Comparison of ENCODE assay signal across 20 cellular contexts in the genomic region with DNA sequence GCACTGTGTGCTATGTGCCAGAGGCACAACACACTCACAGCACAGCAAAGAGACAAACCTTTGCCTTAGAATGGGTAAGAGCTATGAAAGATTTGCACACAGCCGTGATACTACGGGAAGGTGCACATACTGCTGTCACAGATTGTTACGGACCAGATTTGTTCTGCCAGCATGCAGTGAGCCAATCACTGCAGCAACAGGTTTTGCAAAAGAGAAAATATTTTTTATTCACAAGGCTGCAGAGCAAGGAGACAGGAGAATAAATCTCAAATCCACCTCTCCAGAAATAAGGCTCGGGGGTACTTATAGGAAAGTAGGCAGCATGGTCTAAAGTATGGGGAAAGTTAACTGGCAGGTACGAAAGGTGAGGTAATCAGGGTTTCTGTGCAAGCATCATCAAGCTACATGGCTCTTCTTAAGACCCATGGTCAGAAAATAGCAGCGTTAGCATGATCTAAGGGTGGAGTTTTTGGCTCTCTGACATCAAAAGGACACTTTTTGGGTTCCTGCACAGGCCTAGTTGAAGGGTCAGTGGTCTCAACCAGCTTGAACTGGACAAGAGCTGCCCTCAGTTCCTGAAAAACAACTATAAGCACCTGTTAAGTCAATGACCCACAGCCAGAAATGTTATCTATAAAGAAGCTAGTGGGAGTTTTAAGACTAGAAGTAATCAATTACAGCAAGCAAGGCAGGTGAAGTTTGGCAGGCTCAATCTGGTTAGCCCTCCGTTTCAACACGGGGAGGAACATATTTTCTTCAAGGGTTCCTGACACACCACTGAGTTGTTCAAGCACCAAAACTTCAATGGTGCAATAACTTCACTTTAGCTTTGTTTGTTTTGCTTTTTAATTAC.
DNase-seq lines count a peak whose midpoint lies in the region; ATAC-seq and TF ChIP-seq lines count a peak whose summit lies in the region.
"Had no signal": no experiment of that assay in that cellular context is flagged by ENCODE, and none has a peak within 500 bp of the region (broad histone marks: within the 10 kb centered on the region; RNA-seq: fewer than 3 reads in every experiment).

No MANE protein-coding gene starts in this region.

- ATAC-seq in lower lobe of right lung = peak; percentile 79 to 88
- ATAC-seq in upper lobe of right lung = peak; percentile 72
- ATAC-seq in HG02678 (IDR thresholded peaks at IDR 0.05; ENCODE audit: unreplicated experiment) = no peak
- ATAC-seq in HG03565 (IDR thresholded peaks at IDR 0.05; ENCODE audit: unreplicated experiment) = no peak
- ATAC-seq: CD8-positive, alpha-beta T cell; GM12878 had no signal

- no peak overlapping the region for H2AFZ ChIP-seq in mammary epithelial cell (ENCODE audit: low read depth, low read length)
- H2AFZ ChIP-seq: GM23248 had no signal

- H3K27me3 Mint-ChIP-seq in MCF 10A (ENCODE audit: insufficient read depth, unreplicated experiment) = no peaks in the 10 kb centered on the region

- H3K4me3 Mint-ChIP-seq in MCF 10A (ENCODE audit: unreplicated experiment) = no peak overlapping the region
- H3K4me3 Mint-ChIP-seq: B cell; CD4-positive, CD25-positive, alpha-beta regulatory T cell; CD8-positive, alpha-beta T cell had no signal

- 96% methylated on average over 8 of the region's 8 CpGs for WGBS in mammary epithelial cell (ENCODE audit: low coverage, missing lambda C conversion rate)

- H3K27ac Mint-ChIP-seq in MCF 10A (ENCODE audit: low read depth, unreplicated experiment) = no peak overlapping the region
- H3K27ac Mint-ChIP-seq: B cell; CD4-positive, CD25-positive, alpha-beta regulatory T cell; CD8-positive, alpha-beta T cell had no signal

- TF ChIP-seq CTCF in MCF 10A (IDR thresholded peaks at IDR 0.05; ENCODE audit: unreplicated experiment) (no peak), mammary epithelial cell (conservative IDR thresholded peaks at IDR 0.05 in 1 of 2, IDR thresholded peaks at IDR 0.05 in 1 of 2; ENCODE audit: extremely low read depth in 1 of 2, insufficient read depth in 1 of 2, low read depth in 1 of 2, low read length in 2 of 2) (no peak), lower lobe of right lung (IDR thresholded peaks at IDR 0.05) (no peak), upper lobe of right lung (IDR thresholded peaks at IDR 0.05) (no peak)

- no peaks in the 10 kb centered on the region for H3K36me3 ChIP-seq in mammary epithelial cell (ENCODE audit: insufficient read depth, low read length)
- H3K36me3 ChIP-seq in lower lobe of right lung = no peaks in the 10 kb centered on the region
- H3K36me3 ChIP-seq in upper lobe of right lung = no peaks in the 10 kb centered on the region
- H3K36me3 ChIP-seq: BLaER1 had no signal

- peaks cover 6% of the 10 kb centered on the region for H3K79me2 ChIP-seq in mammary epithelial cell (ENCODE audit: insufficient read depth, low read length)

- peaks cover 15% of the 10 kb centered on the region for H3K9me3 Mint-ChIP-seq in MCF 10A (ENCODE audit: unreplicated experiment)

- POLR2A ChIA-PET in MCF 10A (lab: Yijun Ruan, JAX) = interaction anchor here (0.6 to 1.2 kb wide), 4 partner anchors 18 to 679 kb away, joined by 3 to 4 read pairs (median 3); no protein-coding TSS in a partner anchor

- H3K4me1 ChIP-seq in mammary epithelial cell (ENCODE audit: insufficient read depth, low read length) (no peaks in the 10 kb centered on the region), lower lobe of right lung (peaks cover 6% of the 10 kb centered on the region), upper lobe of right lung (peaks cover 4% of the 10 kb centered on the region)
- H3K4me1 ChIP-seq: BLaER1, Caco-2 had no signal

- peaks cover 5% of the 10 kb centered on the region for H3K4me1 Mint-ChIP-seq in MCF 10A (ENCODE audit: insufficient read depth, unreplicated experiment)
- H3K4me1 Mint-ChIP-seq: B cell; CD4-positive, CD25-positive, alpha-beta regulatory T cell had no signal

- intact Hi-C loops in MCF 10A (cut with micrococcal nuclease) = no loop called here
- intact Hi-C loops in mammary epithelial cell (cut with micrococcal nuclease) = no loop called here
- intact Hi-C loops in lower lobe of right lung (cut with DNase I) = no loop called here
- intact Hi-C loops in upper lobe of right lung (cut with DNase I) = no loop called here

- BruUV-seq in MCF 10A (replicated peaks; lab: Mats Ljungman, UMichigan) (no TSS peak), mammary epithelial cell (replicated peaks; lab: Mats Ljungman, UMichigan) (no TSS peak)

- dilution Hi-C loops in mammary epithelial cell (cut with HindIII; ENCODE audit: low sequenced_read_pairs) = no loop called here

- H3K36me3 Mint-ChIP-seq in MCF 10A (ENCODE audit: insufficient read depth, unreplicated experiment) = peaks cover 5% of the 10 kb centered on the region
- H3K36me3 Mint-ChIP-seq: CD4-positive, CD25-positive, alpha-beta regulatory T cell; CD8-positive, alpha-beta T cell had no signal

- in situ Hi-C loops in mammary epithelial cell (cut with MboI; ENCODE audit: low sequenced_read_pairs in 2 of 2) = no loop called here

- no peak overlapping the region for H3K27ac ChIP-seq in mammary epithelial cell (ENCODE audit: insufficient read depth, low read depth, low read length)
- no peak overlapping the region for H3K27ac ChIP-seq in lower lobe of right lung
- peak overlapping the region; percentile 33 for H3K27ac ChIP-seq in upper lobe of right lung
- H3K27ac ChIP-seq: 22Rv1, BLaER1, C4-2B, GM23248 had no signal

- H3K9ac ChIP-seq in mammary epithelial cell (ENCODE audit: insufficient read depth, low read length) = no peak overlapping the region
- H3K9ac ChIP-seq: BLaER1, GM23248 had no signal

- no peak overlapping the region for H3K4me2 ChIP-seq in mammary epithelial cell (ENCODE audit: insufficient read depth, low read depth, low read length)
- H3K4me2 ChIP-seq: BLaER1 had no signal

- H3K9me3 ChIP-seq in mammary epithelial cell (replicated peaks; ENCODE audit: insufficient read depth, low read length) (no peaks in the 10 kb centered on the region), lower lobe of right lung (peaks cover 6% of the 10 kb centered on the region), upper lobe of right lung (no peaks in the 10 kb centered on the region)
- H3K9me3 ChIP-seq: BLaER1 had no signal

- H3K4me3 ChIP-seq in mammary epithelial cell (replicated peaks in 1 of 3; ENCODE audit: insufficient read depth in 1 of 3, low read depth in 2 of 3, low read length in 3 of 3) (no peak overlapping the region), lower lobe of right lung (no peak overlapping the region), upper lobe of right lung (no peak overlapping the region)
- H3K4me3 ChIP-seq: BLaER1, GM12878, GM23248 had no signal

- CTCF ChIA-PET in MCF 10A (lab: Yijun Ruan, JAX) (interaction anchor here (0.6 to 1.9 kb wide), 10 partner anchors 14 to 701 kb away, joined by 3 to 8 read pairs (median 3); no protein-coding TSS in a partner anchor), mammary epithelial cell (lab: Charles Lee; ENCODE audit: low non-redundant PET) (no interaction called here)

- no peaks in the 10 kb centered on the region for H4K20me1 ChIP-seq in mammary epithelial cell (ENCODE audit: insufficient read depth, low read length)
- H4K20me1 ChIP-seq: BLaER1 had no signal

- H3K27me3 ChIP-seq in mammary epithelial cell (ENCODE audit: insufficient read depth, low read length) = no peaks in the 10 kb centered on the region
- no peaks in the 10 kb centered on the region for H3K27me3 ChIP-seq in lower lobe of right lung (ENCODE audit: low read depth)
- no peaks in the 10 kb centered on the region for H3K27me3 ChIP-seq in upper lobe of right lung
- H3K27me3 ChIP-seq: BLaER1 had no signal

- DNase-seq in MCF 10A (ENCODE audit: unreplicated experiment) (peak; percentile 38), mammary epithelial cell (no peak), lower lobe of right lung (no peak), upper lobe of right lung (no peak)
- DNase-seq: Caco-2; CD4-positive, CD25-positive, alpha-beta regulatory T cell; CD8-positive, alpha-beta T cell; DMS153; EL; GDM1; GM23248; H7; HCEC 1CT had no signal

Comparison
In these comparisons a context has a peak if more than half of its experiments do, and no peak if none do; other contexts are left out.
1. ATAC-seq: peak in lower lobe of right lung (2 of 2) and upper lobe of right lung (single experiment); none in HG02678 (single experiment) and HG03565 (single experiment).